8 cellular contexts compared by ENCODE assay signal in genomic region chr6:149581349-149581748, GRCh38.
"Had no signal": no experiment of that assay in that cellular context is flagged by ENCODE, and none has a peak within 500 bp of the region (broad histone marks: within the 10 kb centered on the region; RNA-seq: fewer than 3 reads in every experiment).

No MANE protein-coding gene starts in this region.

- H3K27ac ChIP-seq: GM23248, HL-60 had no signal

- H3K27ac Mint-ChIP-seq: HFFc6 had no signal

- H3K4me3 Mint-ChIP-seq: HFFc6 had no signal

- H3K4me3 ChIP-seq: GM23248 had no signal

- H3K9ac ChIP-seq: GM23248 had no signal

- H2AFZ ChIP-seq: GM23248 had no signal

- DNase-seq: GM23248, GOT3, H7, HCEC 1CT, HFFc6, IMR-90, KBM-7 had no signal

- H3K9me3 Mint-ChIP-seq: HFFc6 had no signal
